Comparison of ENCODE assay signal across 23 cellular contexts in the genomic region with DNA sequence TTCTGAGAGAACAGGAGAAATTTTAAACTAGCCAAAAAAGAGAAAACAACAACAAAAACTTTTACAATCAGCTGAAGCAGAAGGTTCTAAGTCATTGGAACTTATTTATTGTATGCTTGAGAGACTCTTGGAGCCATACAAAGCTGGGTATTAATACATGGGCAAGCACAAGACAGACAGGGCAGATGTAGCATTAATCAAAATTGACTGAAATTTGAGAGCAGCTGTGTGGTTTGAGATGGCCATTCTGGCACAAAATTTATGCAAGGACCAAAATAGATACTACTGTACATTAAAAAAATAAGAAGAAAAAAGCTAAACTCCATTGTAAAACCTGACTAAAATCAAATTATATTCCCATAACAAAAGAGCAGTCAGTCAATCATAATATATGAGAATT.
"Had no signal": no experiment of that assay in that cellular context is flagged by ENCODE, and none has a peak within 500 bp of the region (broad histone marks: within the 10 kb centered on the region; RNA-seq: fewer than 3 reads in every experiment).

No MANE protein-coding gene starts in this region.

- DNase-seq: cortex of kidney; dorsolateral prefrontal cortex; effector CD8-positive, alpha-beta T cell; foreskin melanocyte; head of caudate nucleus; kidney; left cardiac atrium; left ventricle myocardium inferior; lower lobe of right lung; nucleus accumbens; pancreas; right lobe of liver; spleen; stimulated activated CD4-positive, alpha-beta T cell treated with anti-CD3 and anti-CD28 coated beads, Interleukin-15, amount 100 ng/mL, for 24 hours; stimulated activated CD4-positive, alpha-beta T cell treated with anti-CD3 and anti-CD28 coated beads, Interleukin-2, amount 100 ng/mL, for 24 hours; stimulated activated CD4-positive, alpha-beta T cell treated with anti-CD3 and anti-CD28 coated beads, Interleukin-4, amount 100 ng/mL, for 4 hours; stimulated activated naive B cell treated with anti-CD40 and anti-IgM and Interleukin-4, amounts not matched to agents 10 μg/mL and 1 μg/mL and 100 μg/mL, for 72 hours; stimulated activated naive CD8-positive, alpha-beta T cell treated with anti-CD3 and anti-CD28 coated beads, Interleukin-15, amount 100 ng/mL, for 72 hours; transverse colon had no signal

- H3K27ac ChIP-seq: dorsolateral prefrontal cortex, hepatocyte, left ventricle myocardium inferior, lower lobe of right lung, neural progenitor cell, pancreas, prostate gland, right lobe of liver, spleen, thoracic aorta, transverse colon had no signal
